In genomic region chr2:62724106-62724505, GRCh38 we compare ENCODE assay signal across 11 cellular contexts.
"Had no signal": no experiment of that assay in that cellular context is flagged by ENCODE, and none has a peak within 500 bp of the region (broad histone marks: within the 10 kb centered on the region; RNA-seq: fewer than 3 reads in every experiment).

No MANE protein-coding gene starts in this region.

- H3K9me3 ChIP-seq: adrenal gland, ovary had no signal

- H3K27ac Mint-ChIP-seq: stimulated activated naive CD8-positive, alpha-beta T cell treated with anti-CD3 and anti-CD28 coated beads, Interleukin-15, amount 100 ng/mL, for 72 hours; T-helper 1 cell treated with Interleukin-12 subunit alpha and Interleukin-12 subunit beta and Interleukin-4 antibody, amounts not matched to agents 30 μg/mL and 1 μg/mL, for 36 hours had no signal

- H3K4me3 Mint-ChIP-seq: brain; neural crest cell; stimulated activated naive CD8-positive, alpha-beta T cell treated with anti-CD3 and anti-CD28 coated beads, Interleukin-15, amount 100 ng/mL, for 72 hours; T-helper 1 cell treated with Interleukin-12 subunit alpha and Interleukin-12 subunit beta and Interleukin-4 antibody, amounts not matched to agents 30 μg/mL and 1 μg/mL, for 36 hours had no signal

- H3K27me3 ChIP-seq: adrenal gland, dorsolateral prefrontal cortex, hepatocyte, ovary had no signal

- H3K36me3 ChIP-seq: adrenal gland, ovary had no signal

- H3K27ac ChIP-seq: adrenal gland, dorsolateral prefrontal cortex, hepatocyte, ovary had no signal

- H3K27me3 Mint-ChIP-seq: brain; stimulated activated naive CD8-positive, alpha-beta T cell treated with anti-CD3 and anti-CD28 coated beads, Interleukin-15, amount 100 ng/mL, for 72 hours had no signal

- DNase-seq: activated CD4-positive, alpha-beta T cell treated with anti-CD3 and anti-CD28 coated beads for 48 hours; activated naive CD4-positive, alpha-beta T cell treated with Interleukin-2 at 50 U/mL for 16 hours; adrenal gland; dorsolateral prefrontal cortex; ovary; stimulated activated CD4-positive, alpha-beta T cell treated with anti-CD3 and anti-CD28 coated beads, Interleukin-4, amount 100 ng/mL, for 4 hours; stimulated activated naive CD8-positive, alpha-beta T cell treated with anti-CD3 and anti-CD28 coated beads, Interleukin-15, amount 100 ng/mL, for 72 hours had no signal

- H3K4me3 ChIP-seq: adrenal gland, hepatocyte, ovary had no signal

- ATAC-seq: stimulated activated naive CD8-positive, alpha-beta T cell treated with anti-CD3 and anti-CD28 coated beads, Interleukin-15, amount 100 ng/mL, for 72 hours had no signal
